ENCODE assay signal across 27 cellular contexts in the genomic region with DNA sequence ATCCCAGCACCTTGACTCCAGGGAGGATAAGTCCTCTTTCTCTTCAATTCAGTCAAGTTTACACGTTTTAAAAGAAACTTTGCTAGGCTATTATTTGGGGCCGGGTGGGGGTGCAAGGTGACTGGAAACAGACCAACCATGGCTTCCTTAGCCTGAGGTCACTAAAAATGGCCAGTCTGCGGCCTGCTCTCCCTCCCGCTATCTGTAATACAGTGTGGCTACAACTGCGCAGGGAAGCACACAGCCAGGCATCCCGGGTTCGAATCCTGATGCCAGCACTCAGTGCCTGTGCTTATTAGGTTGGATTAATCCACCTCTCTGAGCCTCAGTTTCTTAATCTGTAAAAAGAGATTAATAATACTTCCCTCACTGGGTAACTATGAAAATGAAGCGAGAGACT. TPM values are rescaled to one million over a fixed set of nuclear protein-coding genes. Genes with fewer than 3 reads are reported as not detected.
"Had no signal": no experiment of that assay in that cellular context is flagged by ENCODE, and none has a peak within 500 bp of the region (broad histone marks: within the 10 kb centered on the region; RNA-seq: fewer than 3 reads in every experiment).

No MANE protein-coding gene starts in this region.

- H3K27ac ChIP-seq: adrenal gland, body of pancreas, colonic mucosa, epithelial cell of prostate, esophagus squamous epithelium, sigmoid colon, tibial nerve, VCaP had no signal

- H3K27me3 ChIP-seq: adrenal gland, body of pancreas, colonic mucosa had no signal

- H3K4me3 ChIP-seq: adrenal gland, body of pancreas, colonic mucosa, esophagus squamous epithelium, sigmoid colon, tibial nerve had no signal

- H3K9me3 ChIP-seq: adrenal gland, body of pancreas, colonic mucosa, esophagus squamous epithelium, sigmoid colon, tibial nerve had no signal

- DNase-seq: activated CD4-positive, alpha-beta T cell treated with anti-CD3 and anti-CD28 coated beads for 4 hours; activated CD4-positive, alpha-beta T cell treated with anti-CD3 and anti-CD28 coated beads, Interleukin-2, amount 50 U/mL, for 4 hours; activated effector memory CD4-positive, alpha-beta T cell treated with anti-CD3 and anti-CD28 coated beads, Interleukin-2, amount 50 U/mL, for 16 hours; activated naive CD4-positive, alpha-beta T cell treated with anti-CD3 and anti-CD28 coated beads for 36 hours; activated naive CD8-positive, alpha-beta T cell treated with anti-CD3 and anti-CD28 coated beads for 36 hours; activated T-cell treated with anti-CD3 and anti-CD28 coated beads for 4 hours; adrenal gland; body of pancreas; colonic mucosa; effector CD8-positive, alpha-beta T cell; esophagus squamous epithelium; foreskin melanocyte; mesenchymal stem cell; sigmoid colon; small intestine; stimulated activated CD4-positive, alpha-beta T cell treated with anti-CD3 and anti-CD28 coated beads, Interleukin-1b, Interleukin-23, amount 100 ng/mL, for 48 hours; stimulated activated CD4-positive, alpha-beta T cell treated with anti-CD3 and anti-CD28 coated beads, Interleukin-4, amount 100 ng/mL, for 4 hours; stimulated activated CD8-positive, alpha-beta memory T cell treated with anti-CD3 and anti-CD28 coated beads, Interleukin-4, amount 100 ng/mL, for 48 hours; T-helper 9 cell had no signal

- ATAC-seq: body of pancreas; left colon; natural killer cell treated with Interleukin-12 subunit alpha and Interleukin-12 subunit beta and Interleukin-15 and Interleukin-18, amount 100 ng/mL, for 72 hours; stimulated activated memory B cell treated with anti-CD40 and anti-IgM and Interleukin-4, amounts not matched to agents 10 μg/mL and 1 μg/mL and 100 μg/mL, for 72 hours had no signal

- H3K36me3 ChIP-seq: adrenal gland, colonic mucosa, esophagus squamous epithelium, sigmoid colon, tibial nerve had no signal

- H3K4me1 ChIP-seq: adrenal gland, colonic mucosa, tibial nerve had no signal

RNA-seq across cellular contexts. Expression of a gene that starts 28.4 kb away (rescaled TPM):
- total RNA-seq: activated naive CD4-positive, alpha-beta T cell treated with anti-CD3 and anti-CD28 coated beads for 36 hours; dermis microvascular lymphatic vessel endothelial cell had no signal

RNA-seq across cellular contexts. Expression of a gene that starts 51.9 kb away (rescaled TPM):
- total RNA-seq: natural killer cell treated with Interleukin-12 subunit alpha and Interleukin-12 subunit beta and Interleukin-15 and Interleukin-18, amount 100 ng/mL, for 72 hours had no signal

RNA-seq across cellular contexts. Expression of a gene that starts 55.6 kb away (rescaled TPM):
- total RNA-seq: glomerular endothelial cell had no signal
